In genomic region chr5:74684900-74685851, GRCh38 we compare ENCODE assay signal across 1 cellular context.
A peak's percentile ranks its signal among the peaks of the same experiment; 100 is the strongest.
TF ChIP-seq lines count a peak whose summit lies in the region.

TSS of gene HEXB (plus strand) at chr5:74685233. CDS start at chr5:74685261, 28 bp downstream.

TF ChIP-seq in K562, 482 proteins besides CTCF, POLR2A, EP300 and RAD21 (continued from another document and continues in another):
- TF ChIP-seq, protein P1, sequence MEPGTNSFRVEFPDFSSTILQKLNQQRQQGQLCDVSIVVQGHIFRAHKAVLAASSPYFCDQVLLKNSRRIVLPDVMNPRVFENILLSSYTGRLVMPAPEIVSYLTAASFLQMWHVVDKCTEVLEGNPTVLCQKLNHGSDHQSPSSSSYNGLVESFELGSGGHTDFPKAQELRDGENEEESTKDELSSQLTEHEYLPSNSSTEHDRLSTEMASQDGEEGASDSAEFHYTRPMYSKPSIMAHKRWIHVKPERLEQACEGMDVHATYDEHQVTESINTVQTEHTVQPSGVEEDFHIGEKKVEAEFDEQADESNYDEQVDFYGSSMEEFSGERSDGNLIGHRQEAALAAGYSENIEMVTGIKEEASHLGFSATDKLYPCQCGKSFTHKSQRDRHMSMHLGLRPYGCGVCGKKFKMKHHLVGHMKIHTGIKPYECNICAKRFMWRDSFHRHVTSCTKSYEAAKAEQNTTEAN (CRISPR knock-in tag; IDR thresholded peaks at IDR 0.05): no peak
- TF ChIP-seq, protein P2, sequence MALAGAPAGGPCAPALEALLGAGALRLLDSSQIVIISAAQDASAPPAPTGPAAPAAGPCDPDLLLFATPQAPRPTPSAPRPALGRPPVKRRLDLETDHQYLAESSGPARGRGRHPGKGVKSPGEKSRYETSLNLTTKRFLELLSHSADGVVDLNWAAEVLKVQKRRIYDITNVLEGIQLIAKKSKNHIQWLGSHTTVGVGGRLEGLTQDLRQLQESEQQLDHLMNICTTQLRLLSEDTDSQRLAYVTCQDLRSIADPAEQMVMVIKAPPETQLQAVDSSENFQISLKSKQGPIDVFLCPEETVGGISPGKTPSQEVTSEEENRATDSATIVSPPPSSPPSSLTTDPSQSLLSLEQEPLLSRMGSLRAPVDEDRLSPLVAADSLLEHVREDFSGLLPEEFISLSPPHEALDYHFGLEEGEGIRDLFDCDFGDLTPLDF (CRISPR knock-in tag; IDR thresholded peaks at IDR 0.05): peak; percentile 70
- TF ChIP-seq KDM5B (IDR thresholded peaks at IDR 0.05; ENCODE audit: insufficient replicate concordance, low read depth, low read length) (peak; percentile 80), ZNF175 (CRISPR knock-in tag; IDR thresholded peaks at IDR 0.05; ENCODE audit: low read depth) (no peak), ZNF184 (CRISPR knock-in tag; IDR thresholded peaks at IDR 0.05) (no peak), NFE2 (IDR thresholded peaks at IDR 0.05; ENCODE audit: low read depth) (no peak), ZNF76 (CRISPR knock-in tag; IDR thresholded peaks at IDR 0.05; ENCODE audit: borderline replicate concordance) (0 out of 2 replicates have a peak, but pooled peaks have one; percentile 10), MYBL2 (IDR thresholded peaks at IDR 0.05; ENCODE audit: low read depth) (no peak), MYBL2 (CRISPR knock-in tag; IDR thresholded peaks at IDR 0.05; ENCODE audit: borderline replicate concordance) (0 out of 2 replicates have a peak, but pooled peaks have one; percentile 46), ZHX1 (conservative IDR thresholded peaks at IDR 0.05; ENCODE audit: low read length) (no peak), EGR1 (conservative IDR thresholded peaks at IDR 0.05) (peak; percentile 63), JUNB (CRISPR knock-in tag; conservative IDR thresholded peaks at IDR 0.05) (peak; percentile 87), NFATC3 (IDR thresholded peaks at IDR 0.05) (no peak), CREB1 (IDR thresholded peaks at IDR 0.05) (no peak), CREB1 (CRISPR knock-in tag; IDR thresholded peaks at IDR 0.05) (peak; percentile 24; the same call in 1 of the 2 replicates), ZNF282 (CRISPR knock-in tag; IDR thresholded peaks at IDR 0.05) (0 out of 2 replicates have a peak, but pooled peaks have one; percentile 55), XRCC4 (IDR thresholded peaks at IDR 0.05; ENCODE audit: extremely low read depth, insufficient read depth, insufficient read length) (no peak), RBM17 (IDR thresholded peaks at IDR 0.05; ENCODE audit: borderline replicate concordance, low read depth, low read length) (no peak), POLR2H (tag; IDR thresholded peaks at IDR 0.05; ENCODE audit: low read depth) (peak; percentile 65), DNMT1 (IDR thresholded peaks at IDR 0.05) (no peak), SMARCE1 (IDR thresholded peaks at IDR 0.05) (no peak), ZBED1 (IDR thresholded peaks at IDR 0.05) (no peak), FOXA1 (IDR thresholded peaks at IDR 0.05; ENCODE audit: borderline replicate concordance) (no peak), HMG20A (CRISPR knock-in tag; conservative IDR thresholded peaks at IDR 0.05) (no peak), CEBPG (CRISPR knock-in tag; IDR thresholded peaks at IDR 0.05) (no peak), CEBPG (tag; conservative IDR thresholded peaks at IDR 0.05 in 1 of 2, IDR thresholded peaks at IDR 0.05 in 1 of 2) (no peak), HNRNPK (IDR thresholded peaks at IDR 0.05; ENCODE audit: low read depth, low read length, poor library complexity, severe bottlenecking) (no peak), ZNF41 (CRISPR knock-in tag; conservative IDR thresholded peaks at IDR 0.05) (no peak), NR2C1 (IDR thresholded peaks at IDR 0.05) (no peak), NR2C1 (tag; IDR thresholded peaks at IDR 0.05) (no peak), BDP1 (IDR thresholded peaks at IDR 0.05; ENCODE audit: insufficient read depth, insufficient read length) (no peak), NFIC (IDR thresholded peaks at IDR 0.05) (peak; percentile 23), ZNF146 (CRISPR knock-in tag; IDR thresholded peaks at IDR 0.05; ENCODE audit: unreplicated experiment) (no peak), MAFF (IDR thresholded peaks at IDR 0.05; ENCODE audit: low read length) (no peak), TAF7 (tag; IDR thresholded peaks at IDR 0.05) (no peak), RFX5 (IDR thresholded peaks at IDR 0.05; ENCODE audit: low read depth, low read length) (no peak), LCOR (CRISPR knock-in tag; IDR thresholded peaks at IDR 0.05) (no peak), ZNF12 (CRISPR knock-in tag; IDR thresholded peaks at IDR 0.05) (no peak), NELFE (IDR thresholded peaks at IDR 0.05; ENCODE audit: insufficient read depth, insufficient read length) (no peak), KAT2B (IDR thresholded peaks at IDR 0.05; ENCODE audit: low read depth, low read length) (no peak), ZNF609 (CRISPR knock-in tag; IDR thresholded peaks at IDR 0.05; ENCODE audit: borderline replicate concordance) (peak; percentile 77; the same call in 1 of the 2 replicates), TRIM24 (IDR thresholded peaks at IDR 0.05) (no peak; a peak in 1 of 4 replicates), MECOM (CRISPR knock-in tag; IDR thresholded peaks at IDR 0.05) (no peak), SPI1 (IDR thresholded peaks at IDR 0.05; ENCODE audit: borderline replicate concordance, low read depth, low read length) (0 out of 2 replicates have a peak, but pooled peaks have one; percentile 35), FUS (optimal IDR thresholded peaks at IDR 0.05; ENCODE audit: low read depth, low read length) (no peak), ZNF778 (CRISPR knock-in tag; IDR thresholded peaks at IDR 0.05) (no peak), BHLHE40 (IDR thresholded peaks at IDR 0.05; ENCODE audit: low read length) (no peak), POLR2B (IDR thresholded peaks at IDR 0.05; ENCODE audit: low read depth, partially characterized antibody) (peak; percentile 82)
- TF ChIP-seq, protein P3, sequence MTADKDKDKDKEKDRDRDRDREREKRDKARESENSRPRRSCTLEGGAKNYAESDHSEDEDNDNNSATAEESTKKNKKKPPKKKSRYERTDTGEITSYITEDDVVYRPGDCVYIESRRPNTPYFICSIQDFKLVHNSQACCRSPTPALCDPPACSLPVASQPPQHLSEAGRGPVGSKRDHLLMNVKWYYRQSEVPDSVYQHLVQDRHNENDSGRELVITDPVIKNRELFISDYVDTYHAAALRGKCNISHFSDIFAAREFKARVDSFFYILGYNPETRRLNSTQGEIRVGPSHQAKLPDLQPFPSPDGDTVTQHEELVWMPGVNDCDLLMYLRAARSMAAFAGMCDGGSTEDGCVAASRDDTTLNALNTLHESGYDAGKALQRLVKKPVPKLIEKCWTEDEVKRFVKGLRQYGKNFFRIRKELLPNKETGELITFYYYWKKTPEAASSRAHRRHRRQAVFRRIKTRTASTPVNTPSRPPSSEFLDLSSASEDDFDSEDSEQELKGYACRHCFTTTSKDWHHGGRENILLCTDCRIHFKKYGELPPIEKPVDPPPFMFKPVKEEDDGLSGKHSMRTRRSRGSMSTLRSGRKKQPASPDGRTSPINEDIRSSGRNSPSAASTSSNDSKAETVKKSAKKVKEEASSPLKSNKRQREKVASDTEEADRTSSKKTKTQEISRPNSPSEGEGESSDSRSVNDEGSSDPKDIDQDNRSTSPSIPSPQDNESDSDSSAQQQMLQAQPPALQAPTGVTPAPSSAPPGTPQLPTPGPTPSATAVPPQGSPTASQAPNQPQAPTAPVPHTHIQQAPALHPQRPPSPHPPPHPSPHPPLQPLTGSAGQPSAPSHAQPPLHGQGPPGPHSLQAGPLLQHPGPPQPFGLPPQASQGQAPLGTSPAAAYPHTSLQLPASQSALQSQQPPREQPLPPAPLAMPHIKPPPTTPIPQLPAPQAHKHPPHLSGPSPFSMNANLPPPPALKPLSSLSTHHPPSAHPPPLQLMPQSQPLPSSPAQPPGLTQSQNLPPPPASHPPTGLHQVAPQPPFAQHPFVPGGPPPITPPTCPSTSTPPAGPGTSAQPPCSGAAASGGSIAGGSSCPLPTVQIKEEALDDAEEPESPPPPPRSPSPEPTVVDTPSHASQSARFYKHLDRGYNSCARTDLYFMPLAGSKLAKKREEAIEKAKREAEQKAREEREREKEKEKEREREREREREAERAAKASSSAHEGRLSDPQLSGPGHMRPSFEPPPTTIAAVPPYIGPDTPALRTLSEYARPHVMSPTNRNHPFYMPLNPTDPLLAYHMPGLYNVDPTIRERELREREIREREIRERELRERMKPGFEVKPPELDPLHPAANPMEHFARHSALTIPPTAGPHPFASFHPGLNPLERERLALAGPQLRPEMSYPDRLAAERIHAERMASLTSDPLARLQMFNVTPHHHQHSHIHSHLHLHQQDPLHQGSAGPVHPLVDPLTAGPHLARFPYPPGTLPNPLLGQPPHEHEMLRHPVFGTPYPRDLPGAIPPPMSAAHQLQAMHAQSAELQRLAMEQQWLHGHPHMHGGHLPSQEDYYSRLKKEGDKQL (CRISPR knock-in tag; IDR thresholded peaks at IDR 0.05; ENCODE audit: borderline replicate concordance): 0 out of 2 replicates have a peak, but pooled peaks have one; percentile 75
- TF ChIP-seq, protein P4, sequence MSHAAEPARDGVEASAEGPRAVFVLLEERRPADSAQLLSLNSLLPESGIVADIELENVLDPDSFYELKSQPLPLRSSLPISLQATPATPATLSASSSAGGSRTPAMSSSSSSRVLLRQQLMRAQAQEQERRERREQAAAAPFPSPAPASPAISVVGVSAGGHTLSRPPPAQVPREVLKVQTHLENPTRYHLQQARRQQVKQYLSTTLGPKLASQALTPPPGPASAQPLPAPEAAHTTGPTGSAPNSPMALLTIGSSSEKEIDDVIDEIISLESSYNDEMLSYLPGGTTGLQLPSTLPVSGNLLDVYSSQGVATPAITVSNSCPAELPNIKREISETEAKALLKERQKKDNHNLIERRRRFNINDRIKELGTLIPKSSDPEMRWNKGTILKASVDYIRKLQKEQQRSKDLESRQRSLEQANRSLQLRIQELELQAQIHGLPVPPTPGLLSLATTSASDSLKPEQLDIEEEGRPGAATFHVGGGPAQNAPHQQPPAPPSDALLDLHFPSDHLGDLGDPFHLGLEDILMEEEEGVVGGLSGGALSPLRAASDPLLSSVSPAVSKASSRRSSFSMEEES (CRISPR knock-in tag; IDR thresholded peaks at IDR 0.05): no peak
- TF ChIP-seq, protein P5, sequence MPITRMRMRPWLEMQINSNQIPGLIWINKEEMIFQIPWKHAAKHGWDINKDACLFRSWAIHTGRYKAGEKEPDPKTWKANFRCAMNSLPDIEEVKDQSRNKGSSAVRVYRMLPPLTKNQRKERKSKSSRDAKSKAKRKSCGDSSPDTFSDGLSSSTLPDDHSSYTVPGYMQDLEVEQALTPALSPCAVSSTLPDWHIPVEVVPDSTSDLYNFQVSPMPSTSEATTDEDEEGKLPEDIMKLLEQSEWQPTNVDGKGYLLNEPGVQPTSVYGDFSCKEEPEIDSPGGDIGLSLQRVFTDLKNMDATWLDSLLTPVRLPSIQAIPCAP (CRISPR knock-in tag; IDR thresholded peaks at IDR 0.05; ENCODE audit: borderline replicate concordance): no peak
